Comparison of ENCODE assay signal across 30 cellular contexts in genomic region chr10:46328853-46329689, GRCh38. TPM values are rescaled to one million over a fixed set of nuclear protein-coding genes. Genes with fewer than 3 reads are reported as not detected.
DNase-seq lines count a peak whose midpoint lies in the region; ATAC-seq, FAIRE-seq and TF ChIP-seq lines count a peak whose summit lies in the region.
"Had no signal": no experiment of that assay in that cellular context is flagged by ENCODE, and none has a peak within 500 bp of the region (broad histone marks: within the 10 kb centered on the region; RNA-seq: fewer than 3 reads in every experiment).

No MANE protein-coding gene starts in this region.

- H3K36me3 ChIP-seq in keratinocyte (ENCODE audit: control insufficient read depth in 2 of 2, extremely low read depth in 1 of 2, insufficient read depth in 2 of 2, low read length in 2 of 2): no peaks in the 10 kb centered on the region
- H3K36me3 ChIP-seq: BLaER1 treated with 17β-estradiol and CSF1 and Interleukin-3, amounts not matched to agents 10 nM and 100 nM; heart right ventricle; left ventricle myocardium inferior; uterus; WERI-Rb-1 had no signal

- no peak overlapping the region for H3K4me3 ChIP-seq in keratinocyte (ENCODE audit: control insufficient read depth in 2 of 3, extremely low read depth in 1 of 3, insufficient read depth in 2 of 3, low read depth in 1 of 3, low read length in 3 of 3)
- H3K4me3 ChIP-seq: BLaER1 treated with 17β-estradiol and CSF1 and Interleukin-3, amounts not matched to agents 10 nM and 100 nM; GM12878; heart right ventricle; left ventricle myocardium inferior; mucosa of descending colon; psoas muscle; uterus had no signal

- H2AFZ ChIP-seq in keratinocyte (ENCODE audit: control insufficient read depth, low read length): peak overlapping the region; percentile 20

- DNase-seq in C1 segment of cervical spinal cord (lab: John Stamatoyannopoulos, UW) (peak in 9 of 14 donors; percentile 46 to 76 (median 58)), anterior cingulate cortex (lab: John Stamatoyannopoulos, UW) (peak in 53 of 58 donors; percentile 3 to 93 (median 61)), keratinocyte (ENCODE audit: low read depth, low spot score) (no peak), posterior cingulate gyrus (peak; percentile 54 to 96 (median 72)), ureter (ENCODE audit: low spot score) (no peak), NCI-H446 (lab: John Stamatoyannopoulos, UW) (no peak), NCI-H2196 (lab: John Stamatoyannopoulos, UW; ENCODE audit: unreplicated experiment) (no peak)
- DNase-seq: ACHN; activated CD4-positive, alpha-beta T cell treated with anti-CD3 and anti-CD28 coated beads, Interleukin-2, amount 50 U/mL, for 1 hour; HCEC 1CT; heart right ventricle; left ventricle myocardium inferior; mucosa of descending colon; NCI-H1092; NCI-H187; NCI-H748 treated with DMSO at 0.1 percent for 48 hours; psoas muscle; RPMI8226; uterus; WERI-Rb-1 had no signal

- H3K9me3 ChIP-seq in keratinocyte (ENCODE audit: control insufficient read depth, low read depth, low read length): no peaks in the 10 kb centered on the region
- H3K9me3 ChIP-seq: BLaER1 treated with 17β-estradiol and CSF1 and Interleukin-3, amounts not matched to agents 10 nM and 100 nM; heart right ventricle; left ventricle myocardium inferior; mucosa of descending colon; psoas muscle; uterus had no signal

- no peak for TF ChIP-seq CTCF in keratinocyte (optimal IDR thresholded peaks at IDR 0.05 in 1 of 3, IDR thresholded peaks at IDR 0.05 in 1 of 3, conservative IDR thresholded peaks at IDR 0.05 in 1 of 3; ENCODE audit: extremely low read depth in 1 of 3, insufficient read depth in 2 of 3, low read length in 3 of 3)

- intact Hi-C loops in posterior cingulate gyrus (cut with DNase I): loop anchor here (5.0 kb wide), 1 partner anchor 92 kb away; no protein-coding TSS in a partner anchor

- H3K4me2 ChIP-seq in keratinocyte (ENCODE audit: control insufficient read depth, extremely low read depth, insufficient read depth, low read depth, low read length): no peak overlapping the region
- H3K4me2 ChIP-seq: BLaER1 treated with 17β-estradiol and CSF1 and Interleukin-3, amounts not matched to agents 10 nM and 100 nM had no signal

- ATAC-seq in HG02852 (IDR thresholded peaks at IDR 0.05; ENCODE audit: unreplicated experiment): no peak
- ATAC-seq: activated naive CD4-positive, alpha-beta T cell treated with anti-CD3 and anti-CD28 coated beads, Interleukin-2, amount 50 U/mL, for 72 hours; GM12878; psoas muscle; SK-N-SH treated with all-trans-retinoic acid at 6 μM for 48 hours had no signal

- H4K20me1 ChIP-seq in keratinocyte (ENCODE audit: control insufficient read depth, extremely low read depth, insufficient read depth, low read length): no peaks in the 10 kb centered on the region
- H4K20me1 ChIP-seq: BLaER1 treated with 17β-estradiol and CSF1 and Interleukin-3, amounts not matched to agents 10 nM and 100 nM had no signal

- no peak overlapping the region for H3K27ac ChIP-seq in keratinocyte (ENCODE audit: control insufficient read depth, insufficient read depth, low read length)
- H3K27ac ChIP-seq: BLaER1 treated with 17β-estradiol and CSF1 and Interleukin-3, amounts not matched to agents 10 nM and 100 nM; heart right ventricle; left ventricle myocardium inferior; psoas muscle; uterus; WERI-Rb-1 had no signal

- dilution Hi-C loops in keratinocyte (cut with MboI; ENCODE audit: extremely low pct_ligation_motif_present, low sequenced_read_pairs): no loop called here

- no peaks in the 10 kb centered on the region for H3K4me1 ChIP-seq in keratinocyte (ENCODE audit: control insufficient read depth, extremely low read depth, insufficient read depth, low read length)
- H3K4me1 ChIP-seq: heart right ventricle, left ventricle myocardium inferior, psoas muscle, uterus had no signal

- H3K9ac ChIP-seq in keratinocyte (ENCODE audit: control insufficient read depth, extremely low read depth, insufficient read depth, low read length): no peak overlapping the region
- H3K9ac ChIP-seq: BLaER1 treated with 17β-estradiol and CSF1 and Interleukin-3, amounts not matched to agents 10 nM and 100 nM had no signal

- no peaks in the 10 kb centered on the region for H3K79me2 ChIP-seq in keratinocyte (ENCODE audit: control insufficient read depth, insufficient read depth, low read length)

- no peak for FAIRE-seq in keratinocyte (lab: Jason Lieb, UNC)
- FAIRE-seq: D721Med, GM12878 had no signal

- no peaks in the 10 kb centered on the region for H3K27me3 ChIP-seq in keratinocyte (ENCODE audit: control insufficient read depth, extremely low read depth, insufficient read depth, low read length)
- H3K27me3 ChIP-seq: BLaER1 treated with 17β-estradiol and CSF1 and Interleukin-3, amounts not matched to agents 10 nM and 100 nM; uterus had no signal

- no peaks in the 10 kb centered on the region for H3K9me1 ChIP-seq in keratinocyte (ENCODE audit: control insufficient read depth, extremely low read depth, insufficient read depth, low read length)

RNA-seq across cellular contexts. Expression of gene ANTXRL, which starts 42.3 kb away (rescaled TPM):
- not detected in 3 replicates for polyA plus RNA-seq in keratinocyte
- not detected for polyA plus RNA-seq in keratinocyte (2011; ENCODE audit: low read depth)
- not detected in 2 replicates for polyA plus RNA-seq in keratinocyte (2011; cell fraction: cytosol; rRNA removed)
- polyA plus RNA-seq in keratinocyte (2011; cell fraction: nucleus; rRNA removed): not detected in 2 replicates
- polyA plus RNA-seq in keratinocyte (2012; ENCODE audit: low replicate concordance): not detected in 2 replicates
- not detected in 3 replicates for polyA minus RNA-seq in keratinocyte
- not detected for polyA minus RNA-seq in keratinocyte (2011; cell fraction: cytosol; rRNA and poly(A)+ RNA removed)
- polyA minus RNA-seq in keratinocyte (2011; cell fraction: nucleus; rRNA and poly(A)+ RNA removed): not detected in 2 replicates
- not detected for total RNA-seq in ureter
- total RNA-seq: activated naive CD4-positive, alpha-beta T cell treated with anti-CD3 and anti-CD28 coated beads, Interleukin-2, amount 50 U/mL, for 72 hours; activated T-helper 1 cell treated with anti-CD3 and anti-CD28 coated beads, Interleukin-12 subunit alpha, Interleukin-12 subunit beta, Interleukin-2, Interleukin-4 antibody, amounts not matched to agents 30 ng/mL and 10 ng/mL and 1 ng/mL, durations not matched to agents 14 hours and 24 hours and 36 hours; Daoy; GM12878; left ventricle myocardium inferior; mucosa of descending colon; psoas muscle had no signal
- polyA plus RNA-seq: GM12878, IgD-negative memory B cell, neural cell had no signal

RNA-seq across cellular contexts. Expression of gene ANXA8L1, which starts 46.5 kb away (rescaled TPM):
- 495 to 686 TPM (median 516 TPM) in 3 replicates for polyA plus RNA-seq in keratinocyte
- 409 TPM for polyA plus RNA-seq in keratinocyte (2011; ENCODE audit: low read depth)
- polyA plus RNA-seq in keratinocyte (2011; cell fraction: cytosol; rRNA removed): 428 and 465 TPM in 2 replicates
- polyA plus RNA-seq in keratinocyte (2011; cell fraction: nucleus; rRNA removed): 930 and 1,029 TPM in 2 replicates
- 184 and 355 TPM in 2 replicates for polyA plus RNA-seq in keratinocyte (2012; ENCODE audit: low replicate concordance)
- polyA minus RNA-seq in keratinocyte: 303 to 582 TPM (median 541 TPM) in 3 replicates
- polyA minus RNA-seq in keratinocyte (2011; cell fraction: cytosol; rRNA and poly(A)+ RNA removed): 237 TPM
- 184 and 248 TPM in 2 replicates for polyA minus RNA-seq in keratinocyte (2011; cell fraction: nucleus; rRNA and poly(A)+ RNA removed)
- 65.7 TPM for total RNA-seq in ureter
- total RNA-seq: activated naive CD4-positive, alpha-beta T cell treated with anti-CD3 and anti-CD28 coated beads, Interleukin-2, amount 50 U/mL, for 72 hours; activated T-helper 1 cell treated with anti-CD3 and anti-CD28 coated beads, Interleukin-12 subunit alpha, Interleukin-12 subunit beta, Interleukin-2, Interleukin-4 antibody, amounts not matched to agents 30 ng/mL and 10 ng/mL and 1 ng/mL, durations not matched to agents 14 hours and 24 hours and 36 hours; left ventricle myocardium inferior; mucosa of descending colon had no signal
- polyA plus RNA-seq: IgD-negative memory B cell, neural cell, psoas muscle had no signal

Comparison
In these comparisons a context has a peak if more than half of its experiments do, and no peak if none do; other contexts are left out.
1. DNase-seq: peak in C1 segment of cervical spinal cord (9 of 14), anterior cingulate cortex (53 of 58) and posterior cingulate gyrus (10 of 10); none in keratinocyte (single experiment), ureter (single experiment), NCI-H446 (0 of 2) and NCI-H2196 (single experiment).